Comparison of ENCODE assay signal across 8 cellular contexts in genomic region chr3:187919018-187919417, GRCh38.
DNase-seq lines count a peak whose midpoint lies in the region; ATAC-seq and TF ChIP-seq lines count a peak whose summit lies in the region.

No MANE protein-coding gene starts in this region.

- H3K27me3 ChIP-seq in BLaER1 (no peaks in the 10 kb centered on the region), HUES6 (ENCODE audit: control insufficient read depth, insufficient read depth, low read length) (no peaks in the 10 kb centered on the region), spleen (replicated peaks in 1 of 7) (no peaks in the 10 kb centered on the region)

- H3K9ac ChIP-seq in BLaER1 (peak overlapping the region; percentile 63), HUES6 (ENCODE audit: low read length) (no peak overlapping the region)

- H3K27ac ChIP-seq in BLaER1 (peak overlapping the region; percentile 77), HUES6 (ENCODE audit: low read depth, low read length) (no peak overlapping the region), spleen (peak overlapping the region; percentile 37 to 86 (median 68))

- no peak for TF ChIP-seq CTCF in spleen (IDR thresholded peaks at IDR 0.05 in 8 of 11, conservative IDR thresholded peaks at IDR 0.05 in 3 of 11)

- H3K36me3 ChIP-seq in BLaER1: no peaks in the 10 kb centered on the region
- H3K36me3 ChIP-seq in HUES6 (ENCODE audit: control insufficient read depth, insufficient read depth, low read length): no peaks in the 10 kb centered on the region
- no peaks in the 10 kb centered on the region for H3K36me3 ChIP-seq in spleen

- H3K9me3 ChIP-seq in BLaER1 (peaks cover 14% of the 10 kb centered on the region), HUES6 (ENCODE audit: control insufficient read depth, insufficient read depth, low read depth, low read length) (peaks cover 2% of the 10 kb centered on the region; the same call in 1 of the 2 replicates), spleen (peaks cover 0 to 3% (median 1%) of the 10 kb centered on the region in 8 donors)

- ATAC-seq in GM21381 (IDR thresholded peaks at IDR 0.05; ENCODE audit: unreplicated experiment): peak; percentile 92

- peak overlapping the region; percentile 86 for H3K4me2 ChIP-seq in BLaER1

- H3K4me3 ChIP-seq in BLaER1: peak overlapping the region; percentile 43; the same call in 1 of the 2 replicates
- 0 out of 2 replicates have a peak overlapping the region, but pooled peaks have one; percentile 7 for H3K4me3 ChIP-seq in HUES6 (ENCODE audit: low read depth, low read length)
- peak overlapping the region in 3 of 8 donors; percentile 1 to 41 (median 4) for H3K4me3 ChIP-seq in spleen

- DNase-seq in activated T-cell treated with anti-CD3 and anti-CD28 coated beads for 24 hours (ENCODE audit: low read depth): peak; percentile 40
- no peak for DNase-seq in spleen
- DNase-seq in NCI-H1092 treated with DMSO at 0.1 percent for 48 hours (lab: John Stamatoyannopoulos, UW): no peak
- DNase-seq in HuH-7 (ENCODE audit: low spot score): no peak
- DNase-seq in NCI-H1417 treated with DMSO at 0.1 percent for 48 hours (lab: John Stamatoyannopoulos, UW): no peak

- H4K20me1 ChIP-seq in BLaER1: no peaks in the 10 kb centered on the region

- intact Hi-C loops in spleen (cut with DNase I; ENCODE audit: low total_unique reads): no loop called here

- WGBS in spleen, 5 donors: 15 to 30% (median 18%) methylated on average over 6 of the region's 6 CpGs

- H3K4me1 ChIP-seq in BLaER1 (peaks cover 80% of the 10 kb centered on the region), HUES6 (ENCODE audit: control insufficient read depth, insufficient read depth, low read length) (peaks cover 49% of the 10 kb centered on the region), spleen (peaks cover 11 to 65% (median 34%) of the 10 kb centered on the region in 6 donors)

- TF ChIP-seq POLR2A in spleen (IDR thresholded peaks at IDR 0.05): no peak
